ENCODE assay signal across 8 cellular contexts in genomic region chr6:106520711-106521367, GRCh38.
DNase-seq lines count a peak whose midpoint lies in the region; ATAC-seq, FAIRE-seq and TF ChIP-seq lines count a peak whose summit lies in the region.

No MANE protein-coding gene starts in this region.

- TF ChIP-seq POLR2A in Peyer's patch (IDR thresholded peaks at IDR 0.05) (peak in 1 of 2 donors; percentile 22), H54 (IDR thresholded peaks at IDR 0.05; ENCODE audit: low read depth, low read length) (no peak)

- FAIRE-seq in small intestine (lab: Jason Lieb, UNC) (no peak), H54 (lab: Jason Lieb, UNC) (no peak)

- DNase-seq in Peyer's patch, result peak in 2 of 3 donors; percentile 86 to 91
- peak; percentile 75 for DNase-seq in activated gamma-delta T cell treated with Interleukin-2 at 50 U/mL for 16 hours
- peak; percentile 77 for DNase-seq in small intestine
- no peak for DNase-seq in H54 (ENCODE audit: insufficient read length, low spot score)
- DNase-seq in GF-D8 (lab: John Stamatoyannopoulos, UW), result no peak
- no peak for DNase-seq in COLO668 (lab: John Stamatoyannopoulos, UW; ENCODE audit: unreplicated experiment)

- peak overlapping the region; percentile 21 to 40 (median 32) for H3K4me3 ChIP-seq in Peyer's patch
- H3K4me3 ChIP-seq in small intestine (ENCODE audit: low read depth in 1 of 2, low read length in 2 of 2), result peak overlapping the region; percentile 10 to 23

- H3K36me3 ChIP-seq in Peyer's patch, result peaks cover 0 to 7% (median 0%) of the 10 kb centered on the region in 3 donors
- peaks cover 0 to 4% of the 10 kb centered on the region in 2 donors for H3K36me3 ChIP-seq in small intestine (ENCODE audit: control insufficient read depth in 2 of 2, insufficient read depth in 2 of 2, low read length in 2 of 2)

- 56 to 68% (median 65%) methylated on average over 14 of the region's 14 CpGs for WGBS in small intestine, 3 donors

- ATAC-seq in GM18499 (IDR thresholded peaks at IDR 0.05; ENCODE audit: insufficient read depth, unreplicated experiment) (peak; percentile 55), HG02852 (IDR thresholded peaks at IDR 0.05; ENCODE audit: unreplicated experiment) (peak; percentile 68)

- H3K4me1 ChIP-seq in Peyer's patch (peaks cover 0 to 24% (median 14%) of the 10 kb centered on the region in 4 donors), small intestine (ENCODE audit: control insufficient read depth in 2 of 2, insufficient read depth in 1 of 2, low read depth in 1 of 2, low read length in 1 of 2) (peaks cover 0 to 2% of the 10 kb centered on the region in 2 donors)

- peak in 1 of 6 experiments; percentile 4 for TF ChIP-seq CTCF in Peyer's patch (IDR thresholded peaks at IDR 0.05)

- H3K9me3 ChIP-seq in Peyer's patch (no peaks in the 10 kb centered on the region), small intestine (ENCODE audit: control insufficient read depth, low read depth) (no peaks in the 10 kb centered on the region)

- H3K27me3 ChIP-seq in Peyer's patch (no peaks in the 10 kb centered on the region), small intestine (ENCODE audit: control insufficient read depth in 2 of 2, insufficient read depth in 2 of 2, low read length in 2 of 2) (no peaks in the 10 kb centered on the region)

- peak overlapping the region; percentile 80 to 94 (median 91) for H3K27ac ChIP-seq in Peyer's patch
- H3K27ac ChIP-seq in small intestine (ENCODE audit: low read depth in 1 of 2, low read length in 1 of 2), result peak overlapping the region; percentile 41 to 87

Comparison
In these comparisons a context has a peak if more than half of its experiments do, and no peak if none do; other contexts are left out.
1. DNase-seq: peak in Peyer's patch (2 of 3), activated gamma-delta T cell treated with Interleukin-2 at 50 U/mL for 16 hours (single experiment) and small intestine (single experiment); none in H54 (single experiment), GF-D8 (single experiment) and COLO668 (single experiment).